In the genomic region with DNA sequence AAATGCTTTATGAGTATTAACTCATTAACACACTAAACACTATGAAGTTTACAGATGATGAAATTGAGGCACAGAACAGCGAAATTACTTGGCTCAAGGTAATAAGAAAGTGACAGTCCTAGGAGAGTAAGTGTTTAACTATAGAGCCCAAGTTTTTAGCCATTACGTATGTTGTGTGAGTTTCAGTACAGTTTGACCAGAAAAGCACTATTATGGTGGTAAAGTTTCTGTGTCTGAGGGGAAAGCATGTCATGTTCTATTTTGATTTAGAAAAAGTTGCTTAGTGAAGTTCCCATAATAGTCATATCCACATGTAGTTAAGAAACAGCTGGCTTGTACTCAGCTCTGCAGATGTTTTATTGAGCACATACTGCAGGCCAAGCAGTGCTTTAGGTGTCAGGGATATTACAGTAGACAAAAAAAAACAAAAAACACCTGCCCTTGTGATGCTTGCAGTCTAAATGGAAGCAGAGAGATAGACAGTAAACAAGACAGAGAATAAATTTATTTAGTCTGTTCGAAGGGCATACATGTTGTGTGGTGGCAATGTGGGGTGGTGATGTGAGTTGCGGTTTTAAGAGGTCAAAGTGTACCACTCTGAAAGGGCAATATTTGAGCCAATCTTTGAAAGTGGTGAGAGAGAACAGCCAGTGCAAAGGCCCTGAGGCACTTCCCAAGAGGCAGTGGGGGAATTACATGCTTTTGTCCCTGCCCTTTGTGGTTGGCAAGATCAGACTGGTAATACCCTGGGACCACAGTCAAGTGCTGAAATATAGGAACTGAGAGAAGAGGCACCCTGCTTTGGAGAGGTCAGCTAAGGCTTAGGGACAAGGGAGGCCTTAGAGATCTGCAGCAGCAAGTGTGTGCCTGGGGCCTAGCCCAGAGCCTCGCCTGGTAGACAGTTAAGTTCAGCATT, we compare ENCODE assay signal across 9 cellular contexts. TPM values are rescaled to one million over a fixed set of nuclear protein-coding genes. Genes with fewer than 3 reads are reported as not detected.
DNase-seq lines count a peak whose midpoint lies in the region; ATAC-seq and TF ChIP-seq lines count a peak whose summit lies in the region.
"Had no signal": no experiment of that assay in that cellular context is flagged by ENCODE, and none has a peak within 500 bp of the region (broad histone marks: within the 10 kb centered on the region; RNA-seq: fewer than 3 reads in every experiment).

No MANE protein-coding gene starts in this region.

- H3K9me3 ChIP-seq in SK-N-SH, result no peaks in the 10 kb centered on the region
- H3K9me3 ChIP-seq in tibial nerve, result no peaks in the 10 kb centered on the region

- H3K4me1 ChIP-seq in SK-N-SH (ENCODE audit: control insufficient read depth in 1 of 2, insufficient read depth in 2 of 2, low read depth in 1 of 2, low read length in 1 of 2), result peaks cover 13 to 16% of the 10 kb centered on the region in 2 experiments; a peak in 3 of 4 replicates
- H3K4me1 ChIP-seq in tibial nerve, result peaks cover 0 to 21% (median 15%) of the 10 kb centered on the region in 4 donors

- H3K27me3 ChIP-seq in SK-N-SH (ENCODE audit: insufficient read depth) (no peaks in the 10 kb centered on the region), tibial nerve (no peaks in the 10 kb centered on the region)

- TF ChIP-seq CTCF in SK-N-SH (IDR thresholded peaks at IDR 0.05), result no peak
- no peak for TF ChIP-seq CTCF in tibial nerve (IDR thresholded peaks at IDR 0.05)

- H3K4me3 ChIP-seq in SK-N-SH (ENCODE audit: low read depth in 2 of 2, low read length in 1 of 2) (no peak overlapping the region), tibial nerve (no peak overlapping the region)

- no peaks in the 10 kb centered on the region for H3F3A ChIP-seq in SK-N-SH (replicated peaks; ENCODE audit: insufficient read depth)

- TF ChIP-seq POLR2A in tibial nerve (IDR thresholded peaks at IDR 0.05), result no peak

- no peak overlapping the region for H3K9ac ChIP-seq in SK-N-SH

- H3K36me3 ChIP-seq in SK-N-SH (replicated peaks in 1 of 2; ENCODE audit: control insufficient read depth in 1 of 2, insufficient read depth in 2 of 2, low read length in 1 of 2), result peaks cover 6 to 8% of the 10 kb centered on the region in 2 experiments
- H3K36me3 ChIP-seq in tibial nerve, result peaks cover 0 to 11% (median 0%) of the 10 kb centered on the region in 3 donors

- no peak for TF ChIP-seq RAD21 in SK-N-SH (IDR thresholded peaks at IDR 0.05; ENCODE audit: low read length)

- H2AFZ ChIP-seq in SK-N-SH (ENCODE audit: low read depth), result no peak overlapping the region

- ATAC-seq in GM18498 (IDR thresholded peaks at IDR 0.05; ENCODE audit: unreplicated experiment), result peak; percentile 55
- peak; percentile 50 for ATAC-seq in GM21390 (IDR thresholded peaks at IDR 0.05; ENCODE audit: unreplicated experiment)
- peak; percentile 30 for ATAC-seq in HG03442 (IDR thresholded peaks at IDR 0.05; ENCODE audit: unreplicated experiment)

- H4K20me1 ChIP-seq in SK-N-SH (ENCODE audit: insufficient read depth), result no peaks in the 10 kb centered on the region

- peak overlapping the region; percentile 28 for H3K27ac ChIP-seq in epithelial cell of prostate
- H3K27ac ChIP-seq in SK-N-SH (ENCODE audit: low read depth in 2 of 2, low read length in 1 of 2), result no peak overlapping the region
- H3K27ac ChIP-seq in tibial nerve, result peak overlapping the region in 1 of 4 donors; percentile 32
- H3K27ac ChIP-seq: HL-60 had no signal

- DNase-seq in epithelial cell of prostate (ENCODE audit: low read depth, low spot score) (no peak), SK-N-SH (no peak), T1000 (lab: John Stamatoyannopoulos, UW) (no peak), tibial nerve (ENCODE audit: low spot score in 2 of 2) (no peak), islet precursor cell (no peak)

- CTCF ChIA-PET in SK-N-SH (lab: Yijun Ruan, JAX), result no interaction called here

- no peaks in the 10 kb centered on the region for H3K9me2 ChIP-seq in SK-N-SH

- TF ChIP-seq EP300 in SK-N-SH (IDR thresholded peaks at IDR 0.05; ENCODE audit: borderline replicate concordance in 1 of 2, low read depth in 1 of 2, low read length in 1 of 2) (no peak), tibial nerve (IDR thresholded peaks at IDR 0.05) (no peak)

- H3K79me2 ChIP-seq in SK-N-SH (ENCODE audit: insufficient read depth), result peaks cover 41% of the 10 kb centered on the region

- 91% methylated on average over 5 of the region's 5 CpGs for WGBS in SK-N-SH (ENCODE audit: low lambda C conversion rate)
- 95 to 96% methylated on average over 5 of the region's 5 CpGs for WGBS in tibial nerve, 2 donors

- H3K4me2 ChIP-seq in SK-N-SH, result no peak overlapping the region

- POLR2A ChIA-PET in SK-N-SH (lab: Yijun Ruan, JAX), result no interaction called here

TF ChIP-seq in SK-N-SH, 30 proteins besides CTCF, POLR2A, EP300 and RAD21:
- TF ChIP-seq POLR2AphosphoS5 (IDR thresholded peaks at IDR 0.05; ENCODE audit: low read depth, low read length), result no peak
- no peak for TF ChIP-seq CHD2 (IDR thresholded peaks at IDR 0.05; ENCODE audit: low read length, partially characterized antibody)
- TF ChIP-seq GATA2 (CRISPR knock-in tag; IDR thresholded peaks at IDR 0.05), result no peak
- no peak for TF ChIP-seq ELF1 (IDR thresholded peaks at IDR 0.05)
- TF ChIP-seq, protein P1, sequence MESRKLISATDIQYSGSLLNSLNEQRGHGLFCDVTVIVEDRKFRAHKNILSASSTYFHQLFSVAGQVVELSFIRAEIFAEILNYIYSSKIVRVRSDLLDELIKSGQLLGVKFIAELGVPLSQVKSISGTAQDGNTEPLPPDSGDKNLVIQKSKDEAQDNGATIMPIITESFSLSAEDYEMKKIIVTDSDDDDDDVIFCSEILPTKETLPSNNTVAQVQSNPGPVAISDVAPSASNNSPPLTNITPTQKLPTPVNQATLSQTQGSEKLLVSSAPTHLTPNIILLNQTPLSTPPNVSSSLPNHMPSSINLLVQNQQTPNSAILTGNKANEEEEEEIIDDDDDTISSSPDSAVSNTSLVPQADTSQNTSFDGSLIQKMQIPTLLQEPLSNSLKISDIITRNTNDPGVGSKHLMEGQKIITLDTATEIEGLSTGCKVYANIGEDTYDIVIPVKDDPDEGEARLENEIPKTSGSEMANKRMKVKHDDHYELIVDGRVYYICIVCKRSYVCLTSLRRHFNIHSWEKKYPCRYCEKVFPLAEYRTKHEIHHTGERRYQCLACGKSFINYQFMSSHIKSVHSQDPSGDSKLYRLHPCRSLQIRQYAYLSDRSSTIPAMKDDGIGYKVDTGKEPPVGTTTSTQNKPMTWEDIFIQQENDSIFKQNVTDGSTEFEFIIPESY (IDR thresholded peaks at IDR 0.05; ENCODE audit: borderline replicate concordance, low read depth), result no peak
- no peak for TF ChIP-seq TEAD4 (IDR thresholded peaks at IDR 0.05; ENCODE audit: borderline replicate concordance, insufficient read depth)
- no peak for TF ChIP-seq RCOR1 (IDR thresholded peaks at IDR 0.05; ENCODE audit: low read length)
- TF ChIP-seq TAF1 (IDR thresholded peaks at IDR 0.05; ENCODE audit: borderline replicate concordance, low read depth, low read length), result no peak
- no peak for TF ChIP-seq SMC3 (IDR thresholded peaks at IDR 0.05; ENCODE audit: low read depth, low read length)
- TF ChIP-seq YY1 (IDR thresholded peaks at IDR 0.05; ENCODE audit: low read depth), result no peak
- no peak for TF ChIP-seq NFIC (IDR thresholded peaks at IDR 0.05; ENCODE audit: borderline replicate concordance)
- TF ChIP-seq, protein P2, sequence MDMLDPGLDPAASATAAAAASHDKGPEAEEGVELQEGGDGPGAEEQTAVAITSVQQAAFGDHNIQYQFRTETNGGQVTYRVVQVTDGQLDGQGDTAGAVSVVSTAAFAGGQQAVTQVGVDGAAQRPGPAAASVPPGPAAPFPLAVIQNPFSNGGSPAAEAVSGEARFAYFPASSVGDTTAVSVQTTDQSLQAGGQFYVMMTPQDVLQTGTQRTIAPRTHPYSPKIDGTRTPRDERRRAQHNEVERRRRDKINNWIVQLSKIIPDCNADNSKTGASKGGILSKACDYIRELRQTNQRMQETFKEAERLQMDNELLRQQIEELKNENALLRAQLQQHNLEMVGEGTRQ (IDR thresholded peaks at IDR 0.05; ENCODE audit: borderline replicate concordance, low read depth, low read length), result no peak
- no peak for TF ChIP-seq PBX3 (IDR thresholded peaks at IDR 0.05)
- no peak for TF ChIP-seq TCF12 (IDR thresholded peaks at IDR 0.05)
- no peak for TF ChIP-seq MXI1 (IDR thresholded peaks at IDR 0.05; ENCODE audit: low read depth, low read length)

RNA-seq across cellular contexts. Expression of gene TMEM131L, which starts 6.2 kb away (rescaled TPM):
- polyA plus RNA-seq in SK-N-SH (2012; rRNA removed), result 6.2 and 6.8 TPM in 2 replicates
- 4.6 and 4.9 TPM in 2 replicates for polyA plus RNA-seq in SK-N-SH (2012; cell fraction: cytosol; rRNA removed)
- polyA plus RNA-seq in SK-N-SH (2012; cell fraction: nucleus; rRNA removed), result 15.8 and 17.0 TPM in 2 replicates
- total RNA-seq in tibial nerve, result 10 to 100 TPM in 3 of 4 donors, 1 to 10 TPM in 1; 8.7 to 19.9 (median 12.1) TPM
